In genomic region chr11:17207317-17208256, GRCh38 we compare ENCODE assay signal across 8 cellular contexts. TPM values are rescaled to one million over a fixed set of nuclear protein-coding genes. Genes with fewer than 3 reads are reported as not detected.
A peak's percentile ranks its signal among the peaks of the same experiment; 100 is the strongest.
DNase-seq lines count a peak whose midpoint lies in the region; ATAC-seq and TF ChIP-seq lines count a peak whose summit lies in the region.

TSS of gene PIK3C2A (minus strand) at chr11:17207986. CDS start at chr11:17169741, 38,245 bp downstream.

- H3K27ac Mint-ChIP-seq in T-helper 2 cell treated with Interferon-gamma antibody and Interleukin-4, amounts not matched to agents 5 μg/mL and 100 μg/mL, for 36 hours, result peak within 1 kb of the TSS; percentile 96

- ATAC-seq in GM18508 (IDR thresholded peaks at IDR 0.05; ENCODE audit: insufficient read depth, unreplicated experiment), result peak; percentile 76
- peak; percentile 98 for ATAC-seq in HG02981 (IDR thresholded peaks at IDR 0.05; ENCODE audit: unreplicated experiment)
- peak; percentile 96 to 97 for ATAC-seq in right cardiac atrium

- H3K4me3 ChIP-seq in ascending aorta, result peak within 1 kb of the TSS; percentile 68 to 95
- H3K4me3 ChIP-seq in right cardiac atrium (ENCODE audit: low read length), result peak within 1 kb of the TSS; percentile 77
- peak within 1 kb of the TSS; percentile 76 to 91 for H3K4me3 ChIP-seq in uterus

- H3K36me3 Mint-ChIP-seq in T-helper 2 cell treated with Interferon-gamma antibody and Interleukin-4, amounts not matched to agents 5 μg/mL and 100 μg/mL, for 36 hours (ENCODE audit: low read depth), result peaks cover 4% of the 10 kb centered on the region

- no peaks in the 10 kb centered on the region for H3K27me3 Mint-ChIP-seq in T-helper 2 cell treated with Interferon-gamma antibody and Interleukin-4, amounts not matched to agents 5 μg/mL and 100 μg/mL, for 36 hours (ENCODE audit: low read depth)

- no peaks in the 10 kb centered on the region for H3K9me3 ChIP-seq in ascending aorta
- H3K9me3 ChIP-seq in right cardiac atrium (ENCODE audit: control insufficient read depth, low read length), result no peaks in the 10 kb centered on the region
- H3K9me3 ChIP-seq in uterus, result no peaks in the 10 kb centered on the region

- no peaks in the 10 kb centered on the region for H3K36me3 ChIP-seq in ascending aorta
- no peaks in the 10 kb centered on the region for H3K36me3 ChIP-seq in uterus

- peak within 1 kb of the TSS; percentile 98 for H3K4me3 Mint-ChIP-seq in T-helper 2 cell treated with Interferon-gamma antibody and Interleukin-4, amounts not matched to agents 5 μg/mL and 100 μg/mL, for 36 hours

- H3K27ac ChIP-seq in ascending aorta (peak within 1 kb of the TSS; percentile 85 to 94), right cardiac atrium (ENCODE audit: low read length) (peak within 1 kb of the TSS; percentile 95), uterus (peak within 1 kb of the TSS; percentile 98)

- peak; percentile 92 to 97 for TF ChIP-seq POLR2A in uterus (IDR thresholded peaks at IDR 0.05)

- intact Hi-C loops in ascending aorta (cut with DNase I) (loop anchor here (1.0 to 5.0 kb wide), 7 partner anchors 35 to 600 kb away; partner anchors contain the start of genes KCNJ11, NCR3LG1, NUCB2 and RPS13), right cardiac atrium (cut with DNase I) (no loop called here), uterus (cut with DNase I; ENCODE audit: low total_unique reads) (loop anchor here (10.0 kb wide), 1 partner anchor 1553 kb away; no protein-coding TSS in a partner anchor)

- no peaks in the 10 kb centered on the region for H3K9me3 Mint-ChIP-seq in T-helper 2 cell treated with Interferon-gamma antibody and Interleukin-4, amounts not matched to agents 5 μg/mL and 100 μg/mL, for 36 hours

- H3K4me1 Mint-ChIP-seq in T-helper 2 cell treated with Interferon-gamma antibody and Interleukin-4, amounts not matched to agents 5 μg/mL and 100 μg/mL, for 36 hours (ENCODE audit: low read depth), result peaks cover 29% of the 10 kb centered on the region

- H3K27me3 ChIP-seq in ascending aorta, result no peaks in the 10 kb centered on the region
- H3K27me3 ChIP-seq in right cardiac atrium (ENCODE audit: control insufficient read depth, insufficient read depth), result no peaks in the 10 kb centered on the region
- no peaks in the 10 kb centered on the region for H3K27me3 ChIP-seq in uterus

- no peak for TF ChIP-seq CTCF in ascending aorta (IDR thresholded peaks at IDR 0.05)
- TF ChIP-seq CTCF in uterus (IDR thresholded peaks at IDR 0.05), result no peak

- under 1% methylated on average over 72 of the region's 72 CpGs for WGBS in right cardiac atrium

- DNase-seq in NCI-H2029 (lab: John Stamatoyannopoulos, UW) (peak; percentile 91), ascending aorta (ENCODE audit: low spot score in 2 of 2) (peak; percentile 89 to 98), right cardiac atrium (peak; percentile 96 to 99 (median 98)), putamen (ENCODE audit: low spot score) (peak; percentile 94), uterus (peak; percentile 95 to 97)
- DNase-seq in T-helper 2 cell treated with Interferon-gamma antibody and Interleukin-4, amounts not matched to agents 5 μg/mL and 100 μg/mL, for 36 hours (ENCODE audit: low spot score), result peak; percentile 95

- H3K4me1 ChIP-seq in ascending aorta, result peaks cover 0 to 10% of the 10 kb centered on the region in 2 donors
- no peaks in the 10 kb centered on the region for H3K4me1 ChIP-seq in right cardiac atrium (ENCODE audit: control insufficient read depth, insufficient read depth, low read length)
- no peaks in the 10 kb centered on the region for H3K4me1 ChIP-seq in uterus

RNA-seq across cellular contexts. Expression of gene PIK3C2A, which starts in this region (rescaled TPM):
- total RNA-seq in ascending aorta (56.6 TPM), right cardiac atrium (10 to 100 TPM; 44.1 to 62.0 (median 52.5) TPM), uterus (100 to 1,000 TPM in 1 of 4 donors, 10 to 100 TPM in 3; 63.5 to 147 (median 90.5) TPM)
- polyA plus RNA-seq in right cardiac atrium, result 10.5 TPM

Comparison
In these comparisons a context has a peak if more than half of its experiments do, and no peak if none do; other contexts are left out.
1. Peak in every context shown above with its lines: DNase-seq, ATAC-seq, H3K4me3 ChIP-seq and H3K27ac ChIP-seq.
2. intact Hi-C loops: an anchor here in ascending aorta (1.0 to 5.0 kb wide) and uterus (10.0 kb wide); none called in right cardiac atrium.